In the genomic region with DNA sequence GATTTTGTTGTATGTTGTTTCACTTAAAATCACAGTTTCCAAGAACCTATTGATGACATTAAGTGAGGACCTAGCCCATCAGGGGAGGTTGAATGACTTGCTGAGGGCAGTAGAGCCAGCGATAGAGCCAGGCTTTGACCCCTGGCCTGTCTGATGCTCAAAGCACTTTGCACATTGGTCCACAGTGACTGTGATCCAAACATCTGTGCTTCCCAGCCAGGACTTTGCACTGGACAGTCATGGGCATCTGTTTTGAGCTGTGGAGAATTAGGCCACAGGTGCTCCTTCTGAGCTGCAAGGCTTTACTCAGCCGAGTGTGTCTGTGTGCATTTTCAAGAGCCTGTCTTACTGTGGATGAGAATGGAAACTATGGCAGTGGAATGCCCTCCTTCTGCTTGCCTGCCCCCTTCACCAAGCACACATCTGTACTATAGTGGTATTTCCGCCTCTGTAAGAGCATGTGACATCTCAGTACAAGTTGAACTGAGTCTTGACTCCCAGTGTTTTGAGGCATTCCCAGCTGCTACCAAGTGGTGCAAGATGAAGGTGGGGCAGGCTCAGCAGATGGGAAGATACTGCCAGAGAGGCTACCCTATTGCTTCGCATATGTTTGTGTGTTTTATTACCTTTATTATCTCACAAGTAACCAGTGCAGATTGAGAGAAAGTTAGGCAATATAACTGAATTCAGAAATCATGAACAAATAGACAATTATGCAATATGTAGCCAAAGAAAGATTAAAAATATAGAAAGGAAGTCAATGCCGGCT, we compare ENCODE assay signal across 1 cellular context.
TF ChIP-seq lines count a peak whose summit lies in the region.

No MANE protein-coding gene starts in this region.

TF ChIP-seq in liver, 16 proteins besides CTCF, POLR2A, EP300 and RAD21:
- TF ChIP-seq HNF4G (IDR thresholded peaks at IDR 0.05) (peak; percentile 99), FOXA2 (IDR thresholded peaks at IDR 0.05) (peak; percentile 42), GABPA (IDR thresholded peaks at IDR 0.05 in 1 of 2, conservative IDR thresholded peaks at IDR 0.05 in 1 of 2) (no peak), TAF1 (conservative IDR thresholded peaks at IDR 0.05) (no peak), NR2F2 (IDR thresholded peaks at IDR 0.05) (peak; percentile 40), EGR1 (IDR thresholded peaks at IDR 0.05; ENCODE audit: low read depth in 2 of 2) (no peak), YY1 (IDR thresholded peaks at IDR 0.05) (peak; percentile 67), JUND (IDR thresholded peaks at IDR 0.05) (peak; percentile 45 to 87), RXRA (IDR thresholded peaks at IDR 0.05) (peak; percentile 91 to 96), HNF4A (conservative IDR thresholded peaks at IDR 0.05) (peak; percentile 100), REST (IDR thresholded peaks at IDR 0.05) (peak; percentile 64), FOXA1 (IDR thresholded peaks at IDR 0.05) (peak; percentile 20), SP1 (IDR thresholded peaks at IDR 0.05) (peak; percentile 93)
- TF ChIP-seq, protein P1, sequence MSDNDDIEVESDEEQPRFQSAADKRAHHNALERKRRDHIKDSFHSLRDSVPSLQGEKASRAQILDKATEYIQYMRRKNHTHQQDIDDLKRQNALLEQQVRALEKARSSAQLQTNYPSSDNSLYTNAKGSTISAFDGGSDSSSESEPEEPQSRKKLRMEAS (IDR thresholded peaks at IDR 0.05), result peak; percentile 78
- TF ChIP-seq, protein P2, sequence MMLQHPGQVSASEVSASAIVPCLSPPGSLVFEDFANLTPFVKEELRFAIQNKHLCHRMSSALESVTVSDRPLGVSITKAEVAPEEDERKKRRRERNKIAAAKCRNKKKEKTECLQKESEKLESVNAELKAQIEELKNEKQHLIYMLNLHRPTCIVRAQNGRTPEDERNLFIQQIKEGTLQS (IDR thresholded peaks at IDR 0.05), result peak; percentile 51
- TF ChIP-seq, protein P3, sequence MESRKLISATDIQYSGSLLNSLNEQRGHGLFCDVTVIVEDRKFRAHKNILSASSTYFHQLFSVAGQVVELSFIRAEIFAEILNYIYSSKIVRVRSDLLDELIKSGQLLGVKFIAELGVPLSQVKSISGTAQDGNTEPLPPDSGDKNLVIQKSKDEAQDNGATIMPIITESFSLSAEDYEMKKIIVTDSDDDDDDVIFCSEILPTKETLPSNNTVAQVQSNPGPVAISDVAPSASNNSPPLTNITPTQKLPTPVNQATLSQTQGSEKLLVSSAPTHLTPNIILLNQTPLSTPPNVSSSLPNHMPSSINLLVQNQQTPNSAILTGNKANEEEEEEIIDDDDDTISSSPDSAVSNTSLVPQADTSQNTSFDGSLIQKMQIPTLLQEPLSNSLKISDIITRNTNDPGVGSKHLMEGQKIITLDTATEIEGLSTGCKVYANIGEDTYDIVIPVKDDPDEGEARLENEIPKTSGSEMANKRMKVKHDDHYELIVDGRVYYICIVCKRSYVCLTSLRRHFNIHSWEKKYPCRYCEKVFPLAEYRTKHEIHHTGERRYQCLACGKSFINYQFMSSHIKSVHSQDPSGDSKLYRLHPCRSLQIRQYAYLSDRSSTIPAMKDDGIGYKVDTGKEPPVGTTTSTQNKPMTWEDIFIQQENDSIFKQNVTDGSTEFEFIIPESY (IDR thresholded peaks at IDR 0.05), result peak; percentile 46
